In genomic region chr14:50083467-50084337, GRCh38 we compare ENCODE assay signal across 9 cellular contexts. TPM values are rescaled to one million over a fixed set of nuclear protein-coding genes. Genes with fewer than 3 reads are reported as not detected.
DNase-seq lines count a peak whose midpoint lies in the region; TF ChIP-seq lines count a peak whose summit lies in the region.
"Had no signal": no experiment of that assay in that cellular context is flagged by ENCODE, and none has a peak within 500 bp of the region (broad histone marks: within the 10 kb centered on the region; RNA-seq: fewer than 3 reads in every experiment).

No MANE protein-coding gene starts in this region.

- H3K27me3 Mint-ChIP-seq in MCF 10A (ENCODE audit: insufficient read depth, unreplicated experiment) (no peaks in the 10 kb centered on the region), IgD-negative memory B cell (no peaks in the 10 kb centered on the region), Caco-2 (ENCODE audit: insufficient read depth, unreplicated experiment) (no peaks in the 10 kb centered on the region)
- H3K27me3 Mint-ChIP-seq in activated naive CD4-positive, alpha-beta T cell treated with anti-CD3 and anti-CD28 coated beads, Interleukin-2, amount 10 ng/mL, durations not matched to agents 7 days and 5 days = no peaks in the 10 kb centered on the region

- H3K4me3 ChIP-seq in breast epithelium (no peak overlapping the region), Caco-2 (ENCODE audit: low read depth, low read length) (no peak overlapping the region)
- H3K4me3 ChIP-seq: A549 had no signal

- POLR2A ChIA-PET in MCF 10A (lab: Yijun Ruan, JAX) (interaction anchor here (1.0 to 3.8 kb wide), 6 partner anchors 8 to 221 kb away, joined by 3 to 44 read pairs (median 10); no protein-coding TSS in a partner anchor), Caco-2 (lab: Charles Lee) (no interaction called here)

- CTCF ChIA-PET in MCF 10A (lab: Yijun Ruan, JAX) = interaction anchor here (0.5 to 2.9 kb wide), 5 partner anchors 31 to 231 kb away, joined by 3 to 11 read pairs (median 5); partner anchors contain the start of gene NEMF
- CTCF ChIA-PET in activated naive CD4-positive, alpha-beta T cell treated with anti-CD3 and anti-CD28 coated beads, Interleukin-2, amount 10 ng/mL, durations not matched to agents 7 days and 5 days (lab: Charles Lee) = interaction anchor here (1.2 to 2.8 kb wide), 8 partner anchors 21 to 230 kb away, joined by 4 to 13 read pairs (median 6); no protein-coding TSS in a partner anchor
- CTCF ChIA-PET in Caco-2 (lab: Charles Lee) = no interaction called here

- peak overlapping the region; percentile 86 to 87 for H3K27ac ChIP-seq in breast epithelium
- H3K27ac ChIP-seq: A549 had no signal

- TF ChIP-seq POLR2A in breast epithelium (IDR thresholded peaks at IDR 0.05) (no peak), erythroblast (IDR thresholded peaks at IDR 0.05; ENCODE audit: low read length) (no peak)

- no peaks in the 10 kb centered on the region for H3K36me3 Mint-ChIP-seq in MCF 10A (ENCODE audit: insufficient read depth, unreplicated experiment)
- H3K36me3 Mint-ChIP-seq in IgD-negative memory B cell = peaks cover 4% of the 10 kb centered on the region
- H3K36me3 Mint-ChIP-seq in activated naive CD4-positive, alpha-beta T cell treated with anti-CD3 and anti-CD28 coated beads, Interleukin-2, amount 10 ng/mL, durations not matched to agents 7 days and 5 days = peaks cover 26% of the 10 kb centered on the region
- no peaks in the 10 kb centered on the region for H3K36me3 Mint-ChIP-seq in Caco-2 (ENCODE audit: insufficient read depth, unreplicated experiment)

- H3K4me1 Mint-ChIP-seq in MCF 10A (ENCODE audit: insufficient read depth, unreplicated experiment) (peaks cover 26% of the 10 kb centered on the region), IgD-negative memory B cell (peaks cover 43 to 65% (median 61%) of the 10 kb centered on the region in 3 donors), Caco-2 (ENCODE audit: low read depth, unreplicated experiment) (no peaks in the 10 kb centered on the region)
- H3K4me1 Mint-ChIP-seq in activated naive CD4-positive, alpha-beta T cell treated with anti-CD3 and anti-CD28 coated beads, Interleukin-2, amount 10 ng/mL, durations not matched to agents 7 days and 5 days = peaks cover 83% of the 10 kb centered on the region

- H3K9me3 ChIP-seq in breast epithelium (no peaks in the 10 kb centered on the region), Caco-2 (no peaks in the 10 kb centered on the region)
- H3K9me3 ChIP-seq: A549 had no signal

- H3K27ac Mint-ChIP-seq in MCF 10A (ENCODE audit: low read depth, unreplicated experiment) (no peak overlapping the region), IgD-negative memory B cell (peak overlapping the region; percentile 94 to 99 (median 98)), Caco-2 (ENCODE audit: unreplicated experiment) (no peak overlapping the region)
- peak overlapping the region; percentile 97 for H3K27ac Mint-ChIP-seq in activated naive CD4-positive, alpha-beta T cell treated with anti-CD3 and anti-CD28 coated beads, Interleukin-2, amount 10 ng/mL, durations not matched to agents 7 days and 5 days

- H3K4me1 ChIP-seq in breast epithelium (peaks cover 7% of the 10 kb centered on the region in 2 donors), Caco-2 (no peaks in the 10 kb centered on the region)

- BruUV-seq in MCF 10A (replicated peaks; lab: Mats Ljungman, UMichigan) = no TSS peak
- no TSS peak for BruUV-seq in Caco-2 (replicated peaks; lab: Mats Ljungman, UMichigan)

- H3K9me3 Mint-ChIP-seq in MCF 10A (ENCODE audit: unreplicated experiment) = no peaks in the 10 kb centered on the region
- no peaks in the 10 kb centered on the region for H3K9me3 Mint-ChIP-seq in IgD-negative memory B cell
- peaks cover 3% of the 10 kb centered on the region for H3K9me3 Mint-ChIP-seq in activated naive CD4-positive, alpha-beta T cell treated with anti-CD3 and anti-CD28 coated beads, Interleukin-2, amount 10 ng/mL, durations not matched to agents 7 days and 5 days
- H3K9me3 Mint-ChIP-seq in Caco-2 (ENCODE audit: unreplicated experiment) = no peaks in the 10 kb centered on the region

- DNase-seq in breast epithelium (ENCODE audit: low spot score in 2 of 2) (no peak), MCF 10A (ENCODE audit: unreplicated experiment) (no peak), GDM1 (lab: John Stamatoyannopoulos, UW) (no peak), Caco-2 (no peak), erythroblast (lab: John Stamatoyannopoulos, UW) (no peak)
- peak; percentile 56 for DNase-seq in activated naive CD4-positive, alpha-beta T cell treated with anti-CD3 and anti-CD28 coated beads, Interleukin-2, amount 10 ng/mL, durations not matched to agents 7 days and 5 days
- DNase-seq in stimulated activated CD4-positive, alpha-beta T cell treated with anti-CD3 and anti-CD28 coated beads, Interleukin-12 subunit alpha, Interleukin-12 subunit beta, amount 100 ng/mL, for 4 hours = peak; percentile 50

- TF ChIP-seq CTCF in breast epithelium (IDR thresholded peaks at IDR 0.05) = no peak
- TF ChIP-seq CTCF in MCF 10A (IDR thresholded peaks at IDR 0.05; ENCODE audit: unreplicated experiment) = no peak
- no peak for TF ChIP-seq CTCF in Caco-2 (IDR thresholded peaks at IDR 0.05; ENCODE audit: insufficient read depth in 1 of 2, low read depth in 1 of 2, low read length in 1 of 2, severe bottlenecking in 1 of 2, unreplicated experiment in 1 of 2)

- H3K4me3 Mint-ChIP-seq in MCF 10A (ENCODE audit: unreplicated experiment) = no peak overlapping the region
- H3K4me3 Mint-ChIP-seq in IgD-negative memory B cell = peak overlapping the region; percentile 70 to 83 (median 78)
- peak overlapping the region; percentile 73 for H3K4me3 Mint-ChIP-seq in activated naive CD4-positive, alpha-beta T cell treated with anti-CD3 and anti-CD28 coated beads, Interleukin-2, amount 10 ng/mL, durations not matched to agents 7 days and 5 days
- no peak overlapping the region for H3K4me3 Mint-ChIP-seq in Caco-2 (ENCODE audit: unreplicated experiment)

- H3K27me3 ChIP-seq in breast epithelium (no peaks in the 10 kb centered on the region), Caco-2 (replicated peaks; ENCODE audit: control insufficient read depth, insufficient read depth, low read length) (no peaks in the 10 kb centered on the region)

- no peaks in the 10 kb centered on the region for H3K36me3 ChIP-seq in breast epithelium
- no peaks in the 10 kb centered on the region for H3K36me3 ChIP-seq in Caco-2 (ENCODE audit: control insufficient read depth, insufficient read depth, low read length)

- intact Hi-C loops in breast epithelium (cut with DNase I; ENCODE audit: low total_unique reads) (no loop called here), MCF 10A (cut with micrococcal nuclease) (no loop called here), Caco-2 (cut with micrococcal nuclease; ENCODE audit: unreplicated experiment) (no loop called here)

RNA-seq across cellular contexts. Expression of gene VCPKMT, which starts 32.7 kb away (rescaled TPM):
- total RNA-seq in breast epithelium (1 to 10 TPM; 5.0 to 8.5 (median 8.3) TPM), MCF 10A (2022) (7.2 and 10.4 TPM in 2 replicates), Caco-2 (2022) (9.7 TPM in 2 replicates)
- polyA plus RNA-seq in IgD-negative memory B cell = 14.0 TPM

Comparison
In these comparisons a context has a peak if more than half of its experiments do, and no peak if none do; other contexts are left out.
1. DNase-seq: peak in activated naive CD4-positive, alpha-beta T cell treated with anti-CD3 and anti-CD28 coated beads, Interleukin-2, amount 10 ng/mL, durations not matched to agents 7 days and 5 days (single experiment) and stimulated activated CD4-positive, alpha-beta T cell treated with anti-CD3 and anti-CD28 coated beads, Interleukin-12 subunit alpha, Interleukin-12 subunit beta, amount 100 ng/mL, for 4 hours (single experiment); none in breast epithelium (0 of 2), MCF 10A (single experiment), GDM1 (single experiment), Caco-2 (0 of 2) and erythroblast (0 of 2).
2. H3K27ac Mint-ChIP-seq: peak in IgD-negative memory B cell (3 of 3) and activated naive CD4-positive, alpha-beta T cell treated with anti-CD3 and anti-CD28 coated beads, Interleukin-2, amount 10 ng/mL, durations not matched to agents 7 days and 5 days (single experiment); none in MCF 10A (single experiment) and Caco-2 (single experiment).
3. H3K4me3 Mint-ChIP-seq: peak in IgD-negative memory B cell (4 of 4) and activated naive CD4-positive, alpha-beta T cell treated with anti-CD3 and anti-CD28 coated beads, Interleukin-2, amount 10 ng/mL, durations not matched to agents 7 days and 5 days (single experiment); none in MCF 10A (single experiment) and Caco-2 (single experiment).